ENCODE assay signal across 1 cellular context in the genomic region with DNA sequence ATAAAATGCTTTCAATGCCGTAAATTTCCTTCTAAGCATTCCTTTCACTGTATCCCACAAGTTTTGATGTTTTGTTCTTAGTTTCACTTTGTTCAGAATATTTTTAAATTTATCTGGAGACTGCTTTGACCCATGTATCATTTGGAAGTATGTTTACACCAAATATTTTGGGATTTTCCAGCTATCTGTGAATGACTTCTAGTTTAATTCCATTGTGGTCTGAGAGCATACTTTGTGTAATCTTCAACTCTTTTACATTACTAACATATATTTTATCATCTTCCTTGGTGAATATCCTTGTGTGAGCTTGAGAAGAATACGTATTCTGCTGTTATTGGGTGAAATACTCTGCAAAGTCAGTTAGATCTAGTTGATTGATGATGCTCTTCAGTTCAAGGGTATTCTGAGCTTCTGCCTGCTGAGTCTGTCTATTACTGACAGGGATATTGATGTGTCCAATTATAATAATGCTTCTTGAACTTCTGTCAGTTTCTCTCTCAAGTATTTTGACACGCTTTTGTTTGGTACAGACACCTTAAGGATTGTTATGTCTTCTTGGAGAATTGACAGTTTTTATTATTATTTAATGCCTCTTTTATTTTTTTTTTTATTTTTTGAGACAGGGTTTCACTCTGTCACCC.
TF ChIP-seq lines count a peak whose summit lies in the region.

No MANE protein-coding gene starts in this region.

TF ChIP-seq in A549, 52 proteins besides CTCF, POLR2A, EP300 and RAD21 (continued from another document):
- TF ChIP-seq HEYL (CRISPR knock-in tag; IDR thresholded peaks at IDR 0.05) (no peak), RARB (CRISPR knock-in tag; IDR thresholded peaks at IDR 0.05) (no peak), E2F6 (IDR thresholded peaks at IDR 0.05; ENCODE audit: borderline replicate concordance, low read depth) (no peak)
